ENCODE assay signal across 29 cellular contexts in the genomic region with DNA sequence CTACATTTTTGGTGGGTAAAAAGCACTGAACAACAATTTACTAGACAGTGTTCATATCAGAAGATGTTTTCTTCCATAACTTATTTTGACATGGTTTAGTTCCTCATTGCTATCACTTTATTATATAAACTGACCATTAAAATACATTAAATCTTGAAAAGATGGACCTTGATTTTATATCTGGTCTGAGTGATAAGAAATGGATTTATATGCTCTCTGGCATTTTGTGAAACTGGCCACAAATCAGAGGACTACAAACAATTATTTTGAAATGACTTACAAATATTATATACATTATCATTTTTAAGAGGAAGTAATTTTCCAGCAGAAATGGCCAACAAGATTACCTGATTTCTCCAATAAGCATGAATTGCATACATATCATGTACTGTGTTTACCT.
"Had no signal": no experiment of that assay in that cellular context is flagged by ENCODE, and none has a peak within 500 bp of the region (broad histone marks: within the 10 kb centered on the region; RNA-seq: fewer than 3 reads in every experiment).

No MANE protein-coding gene starts in this region.

- H3K4me1 ChIP-seq: lower lobe of right lung, neural progenitor cell, right atrium auricular region, testis, thyroid gland, upper lobe of right lung, uterus had no signal

- H3K27ac ChIP-seq: left lung, lower lobe of right lung, neural progenitor cell, neutrophil, right atrium auricular region, skin epidermis, testis, thyroid gland, upper lobe of right lung, uterus had no signal

- H3K9ac ChIP-seq: neural progenitor cell had no signal

- ATAC-seq: left lung; lower lobe of right lung; natural killer cell; sciatic nerve; stimulated activated naive B cell treated with anti-CD40 and anti-IgM and Interleukin-4, amounts not matched to agents 10 μg/mL and 1 μg/mL and 100 μg/mL, for 72 hours; stimulated activated naive CD8-positive, alpha-beta T cell treated with anti-CD3 and anti-CD28 coated beads, Interleukin-15, Interleukin-2, amounts not matched to agents 100 U/mL and 50 U/mL, for 24 hours; upper lobe of right lung had no signal

- H3K36me3 ChIP-seq: left lung, lower lobe of right lung, neural progenitor cell, neutrophil, right atrium auricular region, stomach, thyroid gland, upper lobe of right lung, uterus had no signal

- H3K9me3 ChIP-seq: left lung, lower lobe of right lung, neutrophil, right atrium auricular region, stomach, testis, thyroid gland, upper lobe of right lung, uterus had no signal

- H3K4me3 ChIP-seq: left lung, lower lobe of right lung, neural progenitor cell, right atrium auricular region, skin epidermis, stomach, testis, thyroid gland, upper lobe of right lung, uterus had no signal

- H3K27me3 ChIP-seq: left lung, neural progenitor cell, right atrium auricular region, stomach, testis, thyroid gland, upper lobe of right lung, uterus had no signal

- FAIRE-seq: islet of Langerhans, kidney had no signal

- DNase-seq: hypothalamus; immature natural killer cell; kidney; left lung; lower lobe of right lung; mammary epithelial cell; mesenchymal stem cell; naive B cell; natural killer cell; nephron progenitor cell; occipital lobe; stimulated activated CD4-positive, alpha-beta T cell treated with anti-CD3 and anti-CD28 coated beads, Interleukin-12 subunit alpha, Interleukin-12 subunit beta, amount 100 ng/mL, for 4 hours; stimulated activated CD4-positive, alpha-beta T cell treated with anti-CD3 and anti-CD28 coated beads, Interleukin-15, amount 100 ng/mL, for 24 hours; stimulated activated CD4-positive, alpha-beta T cell treated with anti-CD3 and anti-CD28 coated beads, Interleukin-2, amount 100 ng/mL, for 24 hours; stimulated activated CD4-positive, alpha-beta T cell treated with anti-CD3 and anti-CD28 coated beads, Interleukin-4, amount 100 ng/mL, for 1 hour; stimulated activated naive B cell treated with anti-CD40 and anti-IgM and Interleukin-4, amounts not matched to agents 10 μg/mL and 1 μg/mL and 100 μg/mL, for 72 hours; stimulated activated naive CD8-positive, alpha-beta T cell treated with anti-CD3 and anti-CD28 coated beads, Interleukin-15, Interleukin-2, amounts not matched to agents 100 U/mL and 50 U/mL, for 24 hours; stomach; testis; thyroid gland; trophoblast cell; upper lobe of right lung; uterus had no signal
